Comparison of ENCODE assay signal across 17 cellular contexts in the genomic region with DNA sequence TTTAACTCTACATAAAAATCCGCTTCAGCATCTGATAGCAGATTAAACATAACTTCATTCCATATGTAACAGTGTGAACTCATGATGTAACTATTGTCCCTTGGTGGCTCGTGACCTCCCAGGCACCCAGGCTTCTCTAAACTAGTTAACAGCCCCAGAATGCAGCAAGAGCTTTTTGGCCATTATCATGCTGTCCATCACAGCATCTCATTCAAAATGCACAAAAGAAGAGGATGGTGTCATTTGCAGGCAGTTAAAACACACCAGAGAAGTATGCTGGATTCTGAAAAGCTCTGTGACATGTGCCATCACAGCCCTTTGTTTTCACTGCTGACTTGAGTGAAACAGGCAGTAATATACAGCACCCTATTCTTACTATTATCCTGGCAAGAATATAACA.
A peak's percentile ranks its signal among the peaks of the same experiment; 100 is the strongest.
DNase-seq lines count a peak whose midpoint lies in the region; TF ChIP-seq lines count a peak whose summit lies in the region.
"Had no signal": no experiment of that assay in that cellular context is flagged by ENCODE, and none has a peak within 500 bp of the region (broad histone marks: within the 10 kb centered on the region; RNA-seq: fewer than 3 reads in every experiment).

No MANE protein-coding gene starts in this region.

- H3K27me3 ChIP-seq in NT2/D1 (ENCODE audit: insufficient read depth, insufficient read length) = no peaks in the 10 kb centered on the region
- H3K27me3 ChIP-seq in endodermal cell (ENCODE audit: control insufficient read depth, insufficient read depth, low read length, poor library complexity, severe bottlenecking) = no peaks in the 10 kb centered on the region
- H3K27me3 ChIP-seq in neuron (ENCODE audit: insufficient read depth, low read length) = no peaks in the 10 kb centered on the region

- H3K4me1 Mint-ChIP-seq in endodermal cell = no peaks in the 10 kb centered on the region
- H3K4me1 Mint-ChIP-seq: CD4-positive, alpha-beta memory T cell had no signal

- H3K9me3 Mint-ChIP-seq in endodermal cell = peaks cover 19% of the 10 kb centered on the region
- H3K9me3 Mint-ChIP-seq: HFFc6 had no signal

- H3K9ac ChIP-seq in NT2/D1 (ENCODE audit: insufficient read length, low read depth) = no peak overlapping the region
- H3K9ac ChIP-seq in endodermal cell (ENCODE audit: extremely low read depth, low read length, poor library complexity, severe bottlenecking) = no peak overlapping the region

- H3K27ac ChIP-seq in endodermal cell (ENCODE audit: low read depth, low read length) = peak overlapping the region; percentile 29

- H3K9me3 ChIP-seq in NT2/D1 (ENCODE audit: insufficient read depth, low read length) = peaks cover 16% of the 10 kb centered on the region
- peaks cover 7% of the 10 kb centered on the region for H3K9me3 ChIP-seq in endodermal cell (ENCODE audit: control insufficient read depth, low read length)
- H3K9me3 ChIP-seq in neuron (ENCODE audit: low read length) = peaks cover 5% of the 10 kb centered on the region
- H3K9me3 ChIP-seq: HAP-1 had no signal

- H3K4me1 ChIP-seq in NT2/D1 (ENCODE audit: insufficient read depth, insufficient read length) (no peaks in the 10 kb centered on the region), endodermal cell (ENCODE audit: control insufficient read depth, insufficient read depth, low read length) (no peaks in the 10 kb centered on the region), neuron (ENCODE audit: insufficient read depth, low read length) (peaks cover 28% of the 10 kb centered on the region)
- H3K4me1 ChIP-seq: HAP-1 had no signal

- 60 to 63% methylated on average over 2 of the region's 2 CpGs for WGBS in endodermal cell (ENCODE audit: insufficient coverage in 1 of 2, insufficient read length in 1 of 2), 2 experiments

- no peak overlapping the region for H3K4me3 ChIP-seq in NT2/D1 (ENCODE audit: insufficient read length, low read depth)
- no peak overlapping the region for H3K4me3 ChIP-seq in endodermal cell (ENCODE audit: low read length)
- H3K4me3 ChIP-seq in neuron (ENCODE audit: low read length) = no peak overlapping the region
- H3K4me3 ChIP-seq: GM12878, HAP-1 had no signal

- no peak overlapping the region for H3K27ac Mint-ChIP-seq in endodermal cell
- H3K27ac Mint-ChIP-seq: CD4-positive, alpha-beta memory T cell; HFFc6 had no signal

- H3K36me3 ChIP-seq in NT2/D1 (ENCODE audit: insufficient read depth, insufficient read length, low read length) (no peaks in the 10 kb centered on the region), endodermal cell (ENCODE audit: control insufficient read depth, insufficient read depth, low read length) (no peaks in the 10 kb centered on the region), neuron (ENCODE audit: insufficient read depth, low read length) (no peaks in the 10 kb centered on the region)
- H3K36me3 ChIP-seq: HAP-1 had no signal

- no peaks in the 10 kb centered on the region for H3K36me3 Mint-ChIP-seq in endodermal cell (ENCODE audit: low read depth)
- H3K36me3 Mint-ChIP-seq: CD4-positive, alpha-beta memory T cell had no signal

- H3K4me3 Mint-ChIP-seq in endodermal cell = no peak overlapping the region
- H3K4me3 Mint-ChIP-seq: CD4-positive, alpha-beta memory T cell; HFFc6 had no signal

- no peak for TF ChIP-seq CTCF in endodermal cell (conservative IDR thresholded peaks at IDR 0.05)

- H2AFZ ChIP-seq in neuron (ENCODE audit: low read depth, low read length) = peak overlapping the region; percentile 41

- DNase-seq in NT2/D1 (ENCODE audit: low read depth, low spot score) = peak; percentile 8
- DNase-seq in endodermal cell = no peak
- DNase-seq in DMS79 (lab: John Stamatoyannopoulos, UW) = no peak
- no peak for DNase-seq in cortex of kidney (lab: John Stamatoyannopoulos, UW)
- no peak for DNase-seq in nucleus accumbens (lab: John Stamatoyannopoulos, UW)
- DNase-seq: C1 segment of cervical spinal cord; Calu3; CD4-positive, alpha-beta memory T cell; COR-L47; DMS153; EL; GDM1; GOT3; HFFc6 had no signal

- no peaks in the 10 kb centered on the region for H3K27me3 Mint-ChIP-seq in endodermal cell (ENCODE audit: insufficient read depth)
- H3K27me3 Mint-ChIP-seq: CD4-positive, alpha-beta memory T cell had no signal
